32 cellular contexts compared by ENCODE assay signal in genomic region chrX:51643377-51643776, GRCh38. TPM values are rescaled to one million over a fixed set of nuclear protein-coding genes. Genes with fewer than 3 reads are reported as not detected.
"Had no signal": no experiment of that assay in that cellular context is flagged by ENCODE, and none has a peak within 500 bp of the region (broad histone marks: within the 10 kb centered on the region; RNA-seq: fewer than 3 reads in every experiment).

No MANE protein-coding gene starts in this region.

- H3K9me3 ChIP-seq: esophagus squamous epithelium, gastrocnemius medialis, heart right ventricle, left lung, lower lobe of right lung, mucosa of descending colon had no signal

- FAIRE-seq: colon, islet of Langerhans, keratinocyte had no signal

- H3K36me3 Mint-ChIP-seq: mesothelial cell of epicardium, naive B cell had no signal

- H3K4me1 Mint-ChIP-seq: naive B cell had no signal

- ATAC-seq: esophagus mucosa, gastrocnemius medialis, heart right ventricle, left cardiac atrium, left lung, left ventricle myocardium superior, lower lobe of right lung, mucosa of descending colon had no signal

- H3K27ac ChIP-seq: coronary artery, dorsolateral prefrontal cortex, epithelial cell of prostate, esophagus squamous epithelium, gastrocnemius medialis, heart right ventricle, left lung, lower lobe of right lung had no signal

- H3K4me1 ChIP-seq: esophagus squamous epithelium, gastrocnemius medialis, heart right ventricle, left lung, lower lobe of right lung had no signal

- H3K4me3 Mint-ChIP-seq: mesothelial cell of epicardium, naive B cell had no signal

- H3K36me3 ChIP-seq: esophagus squamous epithelium, gastrocnemius medialis, heart right ventricle, left lung, lower lobe of right lung had no signal

- DNase-seq: dermis blood vessel endothelial cell; dorsolateral prefrontal cortex; effector CD4-positive, alpha-beta T cell; effector memory CD4-positive, alpha-beta T cell; erythroblast; esophagus squamous epithelium; foreskin fibroblast; foreskin melanocyte; gastrocnemius medialis; glutamatergic neuron; head of caudate nucleus; heart right ventricle; hippocampal formation; left cardiac atrium; left lung; left ventricle myocardium superior; lower lobe of right lung; mesenchymal stem cell; mucosa of descending colon; naive B cell had no signal

- H3K27ac Mint-ChIP-seq: mesothelial cell of epicardium had no signal

- H3K4me3 ChIP-seq: coronary artery, dorsolateral prefrontal cortex, esophagus squamous epithelium, gastrocnemius medialis, heart right ventricle, left lung, lower lobe of right lung, mucosa of descending colon had no signal

RNA-seq across cellular contexts. Expression of gene CENPVL3, which starts 24.7 kb away (rescaled TPM):
- total RNA-seq: dermis blood vessel endothelial cell, esophagus mucosa, esophagus squamous epithelium, gastrocnemius medialis, glomerular endothelial cell, heart right ventricle, left cardiac atrium, left lung, left ventricle myocardium superior, lower leg skin, lower lobe of right lung, lung microvascular endothelial cell, mesenteric fat pad had no signal
- polyA plus RNA-seq: heart right ventricle, keratinocyte had no signal

RNA-seq across cellular contexts. Expression of gene CENPVL2, which starts 39.3 kb away (rescaled TPM):
- total RNA-seq: dermis blood vessel endothelial cell, esophagus mucosa, esophagus squamous epithelium, gastrocnemius medialis, glomerular endothelial cell, heart right ventricle, kidney epithelial cell, left cardiac atrium, left lung, left ventricle myocardium superior, lower leg skin, lower lobe of right lung, lung microvascular endothelial cell, mesenteric fat pad, mucosa of descending colon had no signal
- polyA plus RNA-seq: heart right ventricle, keratinocyte had no signal
